Comparison of ENCODE assay signal across 1 cellular context in the genomic region with DNA sequence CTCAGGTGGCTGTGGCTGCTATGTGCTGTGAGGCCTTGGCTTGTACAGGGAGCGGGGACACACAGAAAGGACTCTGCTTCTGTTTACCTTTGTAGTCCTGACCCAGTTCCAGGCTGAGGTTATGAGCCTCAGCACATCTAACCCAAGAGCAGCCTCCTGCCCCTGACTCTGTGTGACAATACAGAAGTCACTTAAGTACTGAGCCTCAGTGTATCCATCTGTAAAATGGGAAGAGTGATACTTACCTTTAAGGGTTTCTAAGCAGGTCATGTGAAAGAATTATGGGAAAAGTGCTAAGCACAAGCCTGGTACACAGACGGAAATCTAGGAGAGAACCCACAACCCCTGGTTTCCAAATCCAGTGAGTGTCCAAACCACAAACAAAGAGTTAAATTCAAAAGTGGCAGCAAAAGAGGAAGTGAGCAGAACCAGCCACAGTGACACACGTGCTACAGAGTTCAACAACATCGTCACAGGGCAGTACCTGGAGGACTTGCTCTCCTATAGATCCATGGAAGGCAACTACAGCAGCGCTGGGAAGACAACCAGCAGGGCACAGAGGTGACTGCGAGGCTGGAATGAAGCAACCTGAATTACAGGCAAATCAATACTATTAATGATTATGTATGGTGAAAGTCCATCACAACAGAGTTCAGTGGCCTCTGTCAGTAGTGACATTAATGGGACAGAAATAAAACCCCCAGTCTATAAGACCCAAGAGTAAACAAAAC.
A peak's percentile ranks its signal among the peaks of the same experiment; 100 is the strongest.
TF ChIP-seq lines count a peak whose summit lies in the region.

No MANE protein-coding gene starts in this region.

TF ChIP-seq in HepG2, 621 proteins besides CTCF, POLR2A, EP300 and RAD21 (continued from another document and continues in another):
- TF ChIP-seq, protein P1, sequence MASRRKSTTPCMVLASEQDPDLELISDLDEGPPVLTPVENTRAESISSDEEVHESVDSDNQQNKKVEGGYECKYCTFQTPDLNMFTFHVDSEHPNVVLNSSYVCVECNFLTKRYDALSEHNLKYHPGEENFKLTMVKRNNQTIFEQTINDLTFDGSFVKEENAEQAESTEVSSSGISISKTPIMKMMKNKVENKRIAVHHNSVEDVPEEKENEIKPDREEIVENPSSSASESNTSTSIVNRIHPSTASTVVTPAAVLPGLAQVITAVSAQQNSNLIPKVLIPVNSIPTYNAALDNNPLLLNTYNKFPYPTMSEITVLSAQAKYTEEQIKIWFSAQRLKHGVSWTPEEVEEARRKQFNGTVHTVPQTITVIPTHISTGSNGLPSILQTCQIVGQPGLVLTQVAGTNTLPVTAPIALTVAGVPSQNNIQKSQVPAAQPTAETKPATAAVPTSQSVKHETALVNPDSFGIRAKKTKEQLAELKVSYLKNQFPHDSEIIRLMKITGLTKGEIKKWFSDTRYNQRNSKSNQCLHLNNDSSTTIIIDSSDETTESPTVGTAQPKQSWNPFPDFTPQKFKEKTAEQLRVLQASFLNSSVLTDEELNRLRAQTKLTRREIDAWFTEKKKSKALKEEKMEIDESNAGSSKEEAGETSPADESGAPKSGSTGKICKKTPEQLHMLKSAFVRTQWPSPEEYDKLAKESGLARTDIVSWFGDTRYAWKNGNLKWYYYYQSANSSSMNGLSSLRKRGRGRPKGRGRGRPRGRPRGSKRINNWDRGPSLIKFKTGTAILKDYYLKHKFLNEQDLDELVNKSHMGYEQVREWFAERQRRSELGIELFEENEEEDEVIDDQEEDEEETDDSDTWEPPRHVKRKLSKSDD (CRISPR knock-in tag; IDR thresholded peaks at IDR 0.05; ENCODE audit: low read depth): no peak
- TF ChIP-seq NFIC (IDR thresholded peaks at IDR 0.05; ENCODE audit: low read length) (no peak), ZNF746 (CRISPR knock-in tag; IDR thresholded peaks at IDR 0.05) (no peak), ADNP (CRISPR knock-in tag; IDR thresholded peaks at IDR 0.05) (peak; percentile 91), SAP130 (CRISPR knock-in tag; IDR thresholded peaks at IDR 0.05; ENCODE audit: low read depth) (no peak), ZNF263 (CRISPR knock-in tag; IDR thresholded peaks at IDR 0.05) (0 out of 2 replicates have a peak, but pooled peaks have one; percentile 18), KLF9 (CRISPR knock-in tag; IDR thresholded peaks at IDR 0.05; ENCODE audit: low read depth) (no peak), ZNF550 (CRISPR knock-in tag; IDR thresholded peaks at IDR 0.05; ENCODE audit: borderline replicate concordance) (no peak), POLR2AphosphoS5 (IDR thresholded peaks at IDR 0.05; ENCODE audit: low read depth, low read length) (no peak), RORA (CRISPR knock-in tag; IDR thresholded peaks at IDR 0.05) (no peak), SMAD1 (CRISPR knock-in tag; IDR thresholded peaks at IDR 0.05; ENCODE audit: borderline replicate concordance, low read depth) (no peak), KDM2A (CRISPR knock-in tag; IDR thresholded peaks at IDR 0.05; ENCODE audit: borderline replicate concordance, low read depth) (no peak), GFI1 (CRISPR knock-in tag; IDR thresholded peaks at IDR 0.05; ENCODE audit: borderline replicate concordance) (no peak), POGZ (CRISPR knock-in tag; IDR thresholded peaks at IDR 0.05) (0 out of 2 replicates have a peak, but pooled peaks have one; percentile 20), SP2 (CRISPR knock-in tag; IDR thresholded peaks at IDR 0.05) (no peak), ZNF136 (CRISPR knock-in tag; IDR thresholded peaks at IDR 0.05; ENCODE audit: low read depth) (0 out of 2 replicates have a peak, but pooled peaks have one; percentile 36), MLLT10 (CRISPR knock-in tag; IDR thresholded peaks at IDR 0.05) (no peak), ZNF335 (CRISPR knock-in tag; IDR thresholded peaks at IDR 0.05) (no peak), CBX2 (IDR thresholded peaks at IDR 0.05; ENCODE audit: low read depth, low read length) (no peak), CBX2 (CRISPR knock-in tag; IDR thresholded peaks at IDR 0.05; ENCODE audit: low read depth) (no peak), SP5 (CRISPR knock-in tag; IDR thresholded peaks at IDR 0.05; ENCODE audit: borderline replicate concordance, low read depth) (no peak), DNMT3B (CRISPR knock-in tag; conservative IDR thresholded peaks at IDR 0.05) (no peak), ZBTB21 (CRISPR knock-in tag; IDR thresholded peaks at IDR 0.05) (no peak), ZNF3 (CRISPR knock-in tag; IDR thresholded peaks at IDR 0.05) (peak; percentile 78; the same call in 1 of the 2 replicates), NONO (IDR thresholded peaks at IDR 0.05) (no peak), NONO (CRISPR knock-in tag; conservative IDR thresholded peaks at IDR 0.05) (no peak; the same call in 1 of the 2 replicates), AGO1 (IDR thresholded peaks at IDR 0.05; ENCODE audit: low read depth, low read length, poor library complexity, severe bottlenecking) (no peak)
- TF ChIP-seq, protein P2, sequence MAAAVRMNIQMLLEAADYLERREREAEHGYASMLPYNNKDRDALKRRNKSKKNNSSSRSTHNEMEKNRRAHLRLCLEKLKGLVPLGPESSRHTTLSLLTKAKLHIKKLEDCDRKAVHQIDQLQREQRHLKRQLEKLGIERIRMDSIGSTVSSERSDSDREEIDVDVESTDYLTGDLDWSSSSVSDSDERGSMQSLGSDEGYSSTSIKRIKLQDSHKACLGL (CRISPR knock-in tag; IDR thresholded peaks at IDR 0.05): no peak
- TF ChIP-seq, protein P3, sequence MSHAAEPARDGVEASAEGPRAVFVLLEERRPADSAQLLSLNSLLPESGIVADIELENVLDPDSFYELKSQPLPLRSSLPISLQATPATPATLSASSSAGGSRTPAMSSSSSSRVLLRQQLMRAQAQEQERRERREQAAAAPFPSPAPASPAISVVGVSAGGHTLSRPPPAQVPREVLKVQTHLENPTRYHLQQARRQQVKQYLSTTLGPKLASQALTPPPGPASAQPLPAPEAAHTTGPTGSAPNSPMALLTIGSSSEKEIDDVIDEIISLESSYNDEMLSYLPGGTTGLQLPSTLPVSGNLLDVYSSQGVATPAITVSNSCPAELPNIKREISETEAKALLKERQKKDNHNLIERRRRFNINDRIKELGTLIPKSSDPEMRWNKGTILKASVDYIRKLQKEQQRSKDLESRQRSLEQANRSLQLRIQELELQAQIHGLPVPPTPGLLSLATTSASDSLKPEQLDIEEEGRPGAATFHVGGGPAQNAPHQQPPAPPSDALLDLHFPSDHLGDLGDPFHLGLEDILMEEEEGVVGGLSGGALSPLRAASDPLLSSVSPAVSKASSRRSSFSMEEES (CRISPR knock-in tag; IDR thresholded peaks at IDR 0.05): no peak
- TF ChIP-seq, protein P4, sequence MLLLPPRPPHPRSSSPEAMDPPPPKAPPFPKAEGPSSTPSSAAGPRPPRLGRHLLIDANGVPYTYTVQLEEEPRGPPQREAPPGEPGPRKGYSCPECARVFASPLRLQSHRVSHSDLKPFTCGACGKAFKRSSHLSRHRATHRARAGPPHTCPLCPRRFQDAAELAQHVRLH (CRISPR knock-in tag; IDR thresholded peaks at IDR 0.05; ENCODE audit: borderline replicate concordance, low read depth): no peak
- TF ChIP-seq, protein P5, sequence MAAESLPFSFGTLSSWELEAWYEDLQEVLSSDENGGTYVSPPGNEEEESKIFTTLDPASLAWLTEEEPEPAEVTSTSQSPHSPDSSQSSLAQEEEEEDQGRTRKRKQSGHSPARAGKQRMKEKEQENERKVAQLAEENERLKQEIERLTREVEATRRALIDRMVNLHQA (CRISPR knock-in tag; IDR thresholded peaks at IDR 0.05): no peak
- TF ChIP-seq, protein P6, sequence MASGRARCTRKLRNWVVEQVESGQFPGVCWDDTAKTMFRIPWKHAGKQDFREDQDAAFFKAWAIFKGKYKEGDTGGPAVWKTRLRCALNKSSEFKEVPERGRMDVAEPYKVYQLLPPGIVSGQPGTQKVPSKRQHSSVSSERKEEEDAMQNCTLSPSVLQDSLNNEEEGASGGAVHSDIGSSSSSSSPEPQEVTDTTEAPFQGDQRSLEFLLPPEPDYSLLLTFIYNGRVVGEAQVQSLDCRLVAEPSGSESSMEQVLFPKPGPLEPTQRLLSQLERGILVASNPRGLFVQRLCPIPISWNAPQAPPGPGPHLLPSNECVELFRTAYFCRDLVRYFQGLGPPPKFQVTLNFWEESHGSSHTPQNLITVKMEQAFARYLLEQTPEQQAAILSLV (CRISPR knock-in tag; IDR thresholded peaks at IDR 0.05; ENCODE audit: borderline replicate concordance): no peak
- TF ChIP-seq, protein P7, sequence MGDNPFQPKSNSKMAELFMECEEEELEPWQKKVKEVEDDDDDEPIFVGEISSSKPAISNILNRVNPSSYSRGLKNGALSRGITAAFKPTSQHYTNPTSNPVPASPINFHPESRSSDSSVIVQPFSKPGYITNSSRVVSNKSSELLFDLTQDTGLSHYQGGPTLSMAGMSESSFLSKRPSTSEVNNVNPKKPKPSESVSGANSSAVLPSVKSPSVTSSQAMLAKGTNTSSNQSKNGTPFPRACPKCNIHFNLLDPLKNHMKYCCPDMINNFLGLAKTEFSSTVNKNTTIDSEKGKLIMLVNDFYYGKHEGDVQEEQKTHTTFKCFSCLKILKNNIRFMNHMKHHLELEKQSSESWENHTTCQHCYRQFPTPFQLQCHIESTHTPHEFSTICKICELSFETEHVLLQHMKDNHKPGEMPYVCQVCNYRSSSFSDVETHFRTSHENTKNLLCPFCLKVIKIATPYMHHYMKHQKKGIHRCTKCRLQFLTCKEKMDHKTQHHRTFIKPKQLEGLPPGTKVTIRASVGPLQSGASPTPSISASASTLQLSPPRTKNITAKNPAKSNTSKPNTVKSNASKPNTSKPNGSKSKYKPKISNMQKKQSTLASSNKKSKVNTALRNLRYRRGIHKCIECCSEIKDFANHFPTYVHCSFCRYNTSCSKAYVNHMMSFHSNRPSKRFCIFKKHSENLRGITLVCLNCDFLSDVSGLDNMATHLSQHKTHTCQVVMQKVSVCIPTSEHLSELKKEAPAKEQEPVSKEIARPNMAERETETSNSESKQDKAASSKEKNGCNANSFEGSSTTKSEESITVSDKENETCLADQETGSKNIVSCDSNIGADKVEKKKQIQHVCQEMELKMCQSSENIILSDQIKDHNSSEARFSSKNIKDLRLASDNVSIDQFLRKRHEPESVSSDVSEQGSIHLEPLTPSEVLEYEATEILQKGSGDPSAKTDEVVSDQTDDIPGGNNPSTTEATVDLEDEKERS (CRISPR knock-in tag; IDR thresholded peaks at IDR 0.05): 0 out of 2 replicates have a peak, but pooled peaks have one; percentile 60
- TF ChIP-seq, protein P8, sequence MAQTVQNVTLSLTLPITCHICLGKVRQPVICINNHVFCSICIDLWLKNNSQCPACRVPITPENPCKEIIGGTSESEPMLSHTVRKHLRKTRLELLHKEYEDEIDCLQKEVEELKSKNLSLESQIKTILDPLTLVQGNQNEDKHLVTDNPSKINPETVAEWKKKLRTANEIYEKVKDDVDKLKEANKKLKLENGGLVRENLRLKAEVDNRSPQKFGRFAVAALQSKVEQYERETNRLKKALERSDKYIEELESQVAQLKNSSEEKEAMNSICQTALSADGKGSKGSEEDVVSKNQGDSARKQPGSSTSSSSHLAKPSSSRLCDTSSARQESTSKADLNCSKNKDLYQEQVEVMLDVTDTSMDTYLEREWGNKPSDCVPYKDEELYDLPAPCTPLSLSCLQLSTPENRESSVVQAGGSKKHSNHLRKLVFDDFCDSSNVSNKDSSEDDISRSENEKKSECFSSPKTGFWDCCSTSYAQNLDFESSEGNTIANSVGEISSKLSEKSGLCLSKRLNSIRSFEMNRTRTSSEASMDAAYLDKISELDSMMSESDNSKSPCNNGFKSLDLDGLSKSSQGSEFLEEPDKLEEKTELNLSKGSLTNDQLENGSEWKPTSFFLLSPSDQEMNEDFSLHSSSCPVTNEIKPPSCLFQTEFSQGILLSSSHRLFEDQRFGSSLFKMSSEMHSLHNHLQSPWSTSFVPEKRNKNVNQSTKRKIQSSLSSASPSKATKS (CRISPR knock-in tag; IDR thresholded peaks at IDR 0.05): no peak
- TF ChIP-seq, protein P9, sequence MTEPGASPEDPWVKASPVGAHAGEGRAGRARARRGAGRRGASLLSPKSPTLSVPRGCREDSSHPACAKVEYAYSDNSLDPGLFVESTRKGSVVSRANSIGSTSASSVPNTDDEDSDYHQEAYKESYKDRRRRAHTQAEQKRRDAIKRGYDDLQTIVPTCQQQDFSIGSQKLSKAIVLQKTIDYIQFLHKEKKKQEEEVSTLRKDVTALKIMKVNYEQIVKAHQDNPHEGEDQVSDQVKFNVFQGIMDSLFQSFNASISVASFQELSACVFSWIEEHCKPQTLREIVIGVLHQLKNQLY (CRISPR knock-in tag; IDR thresholded peaks at IDR 0.05): no peak
- TF ChIP-seq, protein P10, sequence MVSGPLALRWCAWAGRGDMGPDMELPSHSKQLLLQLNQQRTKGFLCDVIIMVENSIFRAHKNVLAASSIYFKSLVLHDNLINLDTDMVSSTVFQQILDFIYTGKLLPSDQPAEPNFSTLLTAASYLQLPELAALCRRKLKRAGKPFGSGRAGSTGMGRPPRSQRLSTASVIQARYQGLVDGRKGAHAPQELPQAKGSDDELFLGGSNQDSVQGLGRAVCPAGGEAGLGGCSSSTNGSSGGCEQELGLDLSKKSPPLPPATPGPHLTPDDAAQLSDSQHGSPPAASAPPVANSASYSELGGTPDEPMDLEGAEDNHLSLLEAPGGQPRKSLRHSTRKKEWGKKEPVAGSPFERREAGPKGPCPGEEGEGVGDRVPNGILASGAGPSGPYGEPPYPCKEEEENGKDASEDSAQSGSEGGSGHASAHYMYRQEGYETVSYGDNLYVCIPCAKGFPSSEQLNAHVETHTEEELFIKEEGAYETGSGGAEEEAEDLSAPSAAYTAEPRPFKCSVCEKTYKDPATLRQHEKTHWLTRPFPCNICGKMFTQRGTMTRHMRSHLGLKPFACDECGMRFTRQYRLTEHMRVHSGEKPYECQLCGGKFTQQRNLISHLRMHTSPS (CRISPR knock-in tag; IDR thresholded peaks at IDR 0.05; ENCODE audit: low read depth): no peak
- TF ChIP-seq, protein P11, sequence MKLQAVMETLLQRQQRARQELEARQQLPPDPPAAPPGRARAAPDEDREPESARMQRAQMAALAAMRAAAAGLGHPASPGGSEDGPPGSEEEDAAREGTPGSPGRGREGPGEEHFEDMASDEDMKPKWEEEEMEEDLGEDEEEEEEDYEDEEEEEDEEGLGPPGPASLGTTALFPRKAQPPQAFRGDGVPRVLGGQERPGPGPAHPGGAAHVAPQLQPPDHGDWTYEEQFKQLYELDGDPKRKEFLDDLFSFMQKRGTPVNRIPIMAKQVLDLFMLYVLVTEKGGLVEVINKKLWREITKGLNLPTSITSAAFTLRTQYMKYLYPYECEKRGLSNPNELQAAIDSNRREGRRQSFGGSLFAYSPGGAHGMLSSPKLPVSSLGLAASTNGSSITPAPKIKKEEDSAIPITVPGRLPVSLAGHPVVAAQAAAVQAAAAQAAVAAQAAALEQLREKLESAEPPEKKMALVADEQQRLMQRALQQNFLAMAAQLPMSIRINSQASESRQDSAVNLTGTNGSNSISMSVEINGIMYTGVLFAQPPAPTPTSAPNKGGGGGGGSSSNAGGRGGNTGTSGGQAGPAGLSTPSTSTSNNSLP (IDR thresholded peaks at IDR 0.05; ENCODE audit: low read depth, low read length): peak; percentile 59
